ENCODE assay signal across 28 cellular contexts in the genomic region with DNA sequence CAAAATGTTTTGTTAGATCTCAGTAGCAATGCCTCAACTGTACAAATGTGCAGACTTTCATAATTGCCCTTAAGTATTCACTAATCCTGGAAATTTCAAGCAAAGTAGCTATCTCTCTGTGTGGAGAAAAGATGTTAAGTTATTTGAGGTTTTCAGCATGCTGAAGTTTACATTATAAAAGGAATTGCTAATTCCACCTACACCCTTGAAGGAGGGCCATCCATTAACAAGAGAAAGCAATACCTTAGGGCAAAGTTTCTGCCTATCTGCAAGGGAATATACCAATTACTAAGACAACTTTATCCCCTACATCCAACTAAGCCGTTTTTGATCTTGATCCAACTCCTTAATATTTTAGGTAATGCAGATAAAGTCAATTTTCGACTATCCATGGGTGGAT.
"Had no signal": no experiment of that assay in that cellular context is flagged by ENCODE, and none has a peak within 500 bp of the region (broad histone marks: within the 10 kb centered on the region; RNA-seq: fewer than 3 reads in every experiment).

No MANE protein-coding gene starts in this region.

- H3K4me1 Mint-ChIP-seq: naive B cell; stimulated activated naive CD8-positive, alpha-beta T cell treated with anti-CD3 and anti-CD28 coated beads, Interleukin-15, amount 100 ng/mL, for 72 hours had no signal

- H3K36me3 Mint-ChIP-seq: mesothelial cell of epicardium; naive B cell; natural killer cell treated with Interleukin-12 subunit alpha and Interleukin-12 subunit beta and Interleukin-15 and Interleukin-18, amount 100 ng/mL, for 72 hours had no signal

- H3K4me1 ChIP-seq: gastrocnemius medialis, left lung, parathyroid adenoma, suprapubic skin, transverse colon, upper lobe of right lung, uterus had no signal

- H3K27ac Mint-ChIP-seq: effector memory CD8-positive, alpha-beta T cell; mesothelial cell of epicardium; naive B cell; natural killer cell treated with Interleukin-12 subunit alpha and Interleukin-12 subunit beta and Interleukin-15 and Interleukin-18, amount 100 ng/mL, for 72 hours; progenitor cell of endocrine pancreas; stimulated activated naive CD8-positive, alpha-beta T cell treated with anti-CD3 and anti-CD28 coated beads, Interleukin-15, amount 100 ng/mL, for 72 hours had no signal

- ATAC-seq: effector memory CD8-positive, alpha-beta T cell; gastrocnemius medialis; left cardiac atrium; left lung; mucosa of descending colon; natural killer cell treated with Interleukin-12 subunit alpha and Interleukin-12 subunit beta and Interleukin-15 and Interleukin-18, amount 100 ng/mL, for 72 hours; sciatic nerve; stimulated activated naive CD8-positive, alpha-beta T cell treated with anti-CD3 and anti-CD28 coated beads, Interleukin-15, amount 100 ng/mL, for 72 hours; upper lobe of right lung had no signal

- H3K9me3 ChIP-seq: gastrocnemius medialis, left lung, mucosa of descending colon, neutrophil, transverse colon, upper lobe of right lung, uterus had no signal

- H3K27ac ChIP-seq: gastrocnemius medialis, hepatocyte, left lung, neutrophil, parathyroid adenoma, suprapubic skin, transverse colon, upper lobe of right lung, uterus had no signal

- H3K4me3 ChIP-seq: gastrocnemius medialis, hepatocyte, left lung, mucosa of descending colon, smooth muscle cell, suprapubic skin, transverse colon, upper lobe of right lung, uterus had no signal

- DNase-seq: cortex of kidney; effector memory CD8-positive, alpha-beta T cell; gastrocnemius medialis; head of caudate nucleus; left cardiac atrium; left lung; mesenchymal stem cell; mucosa of descending colon; naive B cell; stimulated activated CD4-positive, alpha-beta T cell treated with anti-CD3 and anti-CD28 coated beads, Interleukin-12 subunit alpha, Interleukin-12 subunit beta, amount 100 ng/mL, for 4 hours; stimulated activated CD4-positive, alpha-beta T cell treated with anti-CD3 and anti-CD28 coated beads, Interleukin-1b, Interleukin-23, amount 100 ng/mL, for 48 hours; stimulated activated CD4-positive, alpha-beta T cell treated with anti-CD3 and anti-CD28 coated beads, Interleukin-4, amount 100 ng/mL, for 1 hour; stimulated activated CD8-positive, alpha-beta memory T cell treated with anti-CD3 and anti-CD28 coated beads, Interleukin-4, amount 100 ng/mL, for 48 hours; stimulated activated naive CD4-positive, alpha-beta T cell; stimulated activated naive CD8-positive, alpha-beta T cell treated with anti-CD3 and anti-CD28 coated beads, Interleukin-15, amount 100 ng/mL, for 72 hours; transverse colon; upper lobe of right lung; uterus had no signal

- H3K27me3 Mint-ChIP-seq: effector memory CD8-positive, alpha-beta T cell; naive B cell; natural killer cell treated with Interleukin-12 subunit alpha and Interleukin-12 subunit beta and Interleukin-15 and Interleukin-18, amount 100 ng/mL, for 72 hours; progenitor cell of endocrine pancreas; stimulated activated naive CD8-positive, alpha-beta T cell treated with anti-CD3 and anti-CD28 coated beads, Interleukin-15, amount 100 ng/mL, for 72 hours had no signal

- H3K4me3 Mint-ChIP-seq: effector memory CD8-positive, alpha-beta T cell; mesothelial cell of epicardium; naive B cell; natural killer cell treated with Interleukin-12 subunit alpha and Interleukin-12 subunit beta and Interleukin-15 and Interleukin-18, amount 100 ng/mL, for 72 hours; neural crest cell; stimulated activated naive CD8-positive, alpha-beta T cell treated with anti-CD3 and anti-CD28 coated beads, Interleukin-15, amount 100 ng/mL, for 72 hours had no signal

- H3K36me3 ChIP-seq: gastrocnemius medialis, left lung, neutrophil, suprapubic skin, transverse colon, upper lobe of right lung, uterus had no signal

- H3K9ac ChIP-seq: parathyroid adenoma had no signal

- H3K27me3 ChIP-seq: gastrocnemius medialis, hepatocyte, left lung, neutrophil, suprapubic skin, transverse colon, upper lobe of right lung, uterus had no signal
